8 cellular contexts compared by ENCODE assay signal in the genomic region with DNA sequence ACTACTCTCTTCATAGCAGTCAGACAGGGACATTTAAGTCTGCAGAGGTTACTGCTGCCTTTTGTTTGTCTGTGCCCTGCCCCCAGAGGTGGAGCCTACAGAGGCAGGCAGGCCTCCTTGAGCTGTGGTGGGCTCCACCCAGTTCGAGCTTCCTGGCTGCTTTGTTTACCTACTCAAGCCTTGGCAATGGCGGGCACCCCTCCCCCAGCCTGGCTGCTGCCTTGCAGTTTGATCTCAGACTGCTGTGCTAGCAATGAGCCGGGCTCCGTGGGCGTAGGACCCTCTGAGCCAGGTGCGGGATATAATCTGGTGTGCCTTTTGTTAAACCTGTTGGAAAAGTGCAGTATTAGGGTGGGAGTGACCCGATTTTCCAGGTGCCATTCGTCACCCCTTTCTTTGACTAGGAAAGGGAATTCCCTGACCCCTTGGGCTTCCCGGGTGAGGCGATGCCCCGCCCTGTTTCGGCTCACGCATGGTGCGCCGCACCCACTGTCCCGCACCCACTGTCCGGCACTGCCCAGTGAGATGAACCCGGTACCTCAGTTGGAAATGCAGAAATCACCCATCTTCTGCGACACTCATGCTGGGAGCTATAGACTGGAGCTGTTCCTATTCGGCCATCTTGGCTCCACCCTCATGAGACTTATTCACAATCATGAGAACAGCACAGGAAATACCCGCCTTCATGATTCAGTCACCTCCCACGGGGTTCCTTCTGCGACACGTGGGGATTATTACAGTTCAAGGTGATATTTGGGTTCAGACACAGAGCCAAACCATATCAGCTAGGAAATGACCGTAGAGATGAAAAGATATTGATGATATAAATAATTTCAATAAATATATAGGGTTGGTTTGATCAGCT.
DNase-seq lines count a peak whose midpoint lies in the region; ATAC-seq, FAIRE-seq and TF ChIP-seq lines count a peak whose summit lies in the region.
"Not testable (repeated sequence)": the region's sequence is repeated elsewhere in the genome, so short reads cannot be mapped to it uniquely, and the experiment has no call there.

No MANE protein-coding gene starts in this region.

- H4K20me1 ChIP-seq in HepG2 (ENCODE audit: insufficient read depth, low read length): not testable (repeated sequence)

- not testable (repeated sequence) for H3K27me3 ChIP-seq in HepG2 (ENCODE audit: control insufficient read depth in 1 of 2, insufficient read depth in 2 of 2, low read length in 2 of 2); upper lobe of right lung

- H3K36me3 Mint-ChIP-seq in T-cell (peaks cover 45% of the 10 kb centered on the region), MCF 10A (ENCODE audit: insufficient read depth, unreplicated experiment) (peaks cover 17% of the 10 kb centered on the region)
- peaks cover 45% of the 10 kb centered on the region for H3K36me3 Mint-ChIP-seq in activated CD4-positive, alpha-beta T cell treated with anti-CD3 and anti-CD28 coated beads, Interleukin-2, amount 10 ng/mL, durations not matched to agents 24 days and 14 days (ENCODE audit: low read depth)
- H3K36me3 Mint-ChIP-seq in activated T-cell treated with anti-CD3 and anti-CD28 coated beads, Interleukin-2, amount 50 U/mL, for 72 hours (ENCODE audit: insufficient read depth in 2 of 2): peaks cover 18 to 29% of the 10 kb centered on the region in 2 donors

- FAIRE-seq in HepG2 (lab: Jason Lieb, UNC): not testable (repeated sequence)

- POLR2A ChIA-PET in T-cell (lab: Charles Lee); MCF 10A (lab: Yijun Ruan, JAX); HepG2 (lab: Yijun Ruan, JAX): not testable (repeated sequence)

- H3K9me3 Mint-ChIP-seq in T-cell; activated CD4-positive, alpha-beta T cell treated with anti-CD3 and anti-CD28 coated beads, Interleukin-2, amount 10 ng/mL, durations not matched to agents 24 days and 14 days; activated T-cell treated with anti-CD3 and anti-CD28 coated beads, Interleukin-2, amount 50 U/mL, for 72 hours; MCF 10A (ENCODE audit: unreplicated experiment): not testable (repeated sequence)

- not testable (repeated sequence) for H3K4me1 ChIP-seq in HepG2 (ENCODE audit: insufficient read depth, low read length); upper lobe of right lung

- not testable (repeated sequence) for H3K9me3 ChIP-seq in HepG2 (ENCODE audit: low read length); upper lobe of right lung

- peak overlapping the region; percentile 90 to 91 for H3K27ac Mint-ChIP-seq in T-cell
- H3K27ac Mint-ChIP-seq in activated CD4-positive, alpha-beta T cell treated with anti-CD3 and anti-CD28 coated beads, Interleukin-2, amount 10 ng/mL, durations not matched to agents 24 days and 14 days: peak overlapping the region; percentile 53
- not testable (repeated sequence) for H3K27ac Mint-ChIP-seq in activated T-cell treated with anti-CD3 and anti-CD28 coated beads, Interleukin-2, amount 50 U/mL, for 72 hours; MCF 10A (ENCODE audit: low read depth, unreplicated experiment)

- H3K36me3 ChIP-seq in HepG2 (replicated peaks in 1 of 2; ENCODE audit: control insufficient read depth in 1 of 2, insufficient read depth in 2 of 2, low read length in 2 of 2); upper lobe of right lung: not testable (repeated sequence)

- H2AFZ ChIP-seq in HepG2 (ENCODE audit: low read length): not testable (repeated sequence)

- H3K27ac ChIP-seq in HepG2 (ENCODE audit: extremely low read length, insufficient read depth, low read length); upper lobe of right lung: not testable (repeated sequence)

- DNase-seq in EL (peak; percentile 7), T-cell (peak in 31 of 34 experiments; percentile 2 to 64 (median 35)), MCF 10A (ENCODE audit: unreplicated experiment) (peak; percentile 11), upper lobe of right lung (peak; percentile 60)
- DNase-seq in activated CD4-positive, alpha-beta T cell treated with anti-CD3 and anti-CD28 coated beads, Interleukin-2, amount 10 ng/mL, durations not matched to agents 24 days and 14 days: peak; percentile 62
- peak; percentile 13 to 31 for DNase-seq in activated T-cell treated with anti-CD3 and anti-CD28 coated beads, Interleukin-2, amount 50 U/mL, for 72 hours
- DNase-seq in HepG2 (ENCODE audit: low spot score): not testable (repeated sequence)
- DNase-seq in stimulated activated CD4-positive, alpha-beta T cell treated with anti-CD3 and anti-CD28 coated beads, Interleukin-1b, Interleukin-23, amount 100 ng/mL, for 48 hours: peak; percentile 49

- not testable (repeated sequence) for TF ChIP-seq POLR2A in HepG2 (IDR thresholded peaks at IDR 0.05; ENCODE audit: insufficient read depth in 1 of 2, low read depth in 2 of 2, low read length in 2 of 2)

- peak; percentile 30 to 75 (median 40) for ATAC-seq in T-cell (replicated peaks in 1 of 4)
- peak; percentile 58 to 75 for ATAC-seq in activated T-cell treated with anti-CD3 and anti-CD28 coated beads, Interleukin-2, amount 50 U/mL, for 72 hours (replicated peaks in 1 of 2)
- ATAC-seq in HepG2, upper lobe of right lung: not testable (repeated sequence)

- TF ChIP-seq RAD21 in HepG2 (CRISPR knock-in tag; IDR thresholded peaks at IDR 0.05): not testable (repeated sequence)

- intact Hi-C loops in activated CD4-positive, alpha-beta T cell treated with anti-CD3 and anti-CD28 coated beads, Interleukin-2, amount 10 ng/mL, durations not matched to agents 24 days and 14 days (cut with micrococcal nuclease); MCF 10A (cut with micrococcal nuclease); HepG2 (cut with micrococcal nuclease; ENCODE audit: unreplicated experiment); upper lobe of right lung (cut with DNase I): not testable (repeated sequence)

- not testable (repeated sequence) for TF ChIP-seq CTCF in MCF 10A (IDR thresholded peaks at IDR 0.05; ENCODE audit: unreplicated experiment); HepG2 (CRISPR knock-in tag; IDR thresholded peaks at IDR 0.05); upper lobe of right lung (IDR thresholded peaks at IDR 0.05)

- not testable (repeated sequence) for TF ChIP-seq EP300 in HepG2 (IDR thresholded peaks at IDR 0.05; ENCODE audit: low read depth in 2 of 2, low read length in 2 of 2); HepG2 (CRISPR knock-in tag; IDR thresholded peaks at IDR 0.05; ENCODE audit: borderline replicate concordance)

- H3K79me2 ChIP-seq in HepG2 (ENCODE audit: insufficient read depth, low read length): peaks cover 14% of the 10 kb centered on the region

- H3K4me1 Mint-ChIP-seq in T-cell: peaks cover 50 to 62% (median 54%) of the 10 kb centered on the region in 3 donors
- H3K4me1 Mint-ChIP-seq in activated CD4-positive, alpha-beta T cell treated with anti-CD3 and anti-CD28 coated beads, Interleukin-2, amount 10 ng/mL, durations not matched to agents 24 days and 14 days: peaks cover 21% of the 10 kb centered on the region
- peaks cover 31% of the 10 kb centered on the region for H3K4me1 Mint-ChIP-seq in activated T-cell treated with anti-CD3 and anti-CD28 coated beads, Interleukin-2, amount 50 U/mL, for 72 hours (ENCODE audit: low read depth)
- H3K4me1 Mint-ChIP-seq in MCF 10A (ENCODE audit: insufficient read depth, unreplicated experiment): not testable (repeated sequence)

- in situ Hi-C loops in HepG2 (cut with HindIII; ENCODE audit: extremely low pct_ligation_motif_present, low pct_unique_long_range_greater_than_20kb): not testable (repeated sequence)

- CTCF ChIA-PET in T-cell (lab: Charles Lee); HepG2 (lab: Yijun Ruan, JAX; ENCODE audit: low intra/inter-chr PET ratio, low total read pairs): not testable (repeated sequence)
- CTCF ChIA-PET in MCF 10A (lab: Yijun Ruan, JAX): interaction anchor here (1.5 kb wide), 1 partner anchor 404 kb away, joined by 6 read pairs; no protein-coding TSS in a partner anchor

- WGBS in HepG2 (ENCODE audit: low lambda C conversion rate): 88% methylated on average over 24 of the region's 25 CpGs

- not testable (repeated sequence) for H3K9ac ChIP-seq in HepG2 (ENCODE audit: insufficient read depth, low read depth, low read length)

- not testable (repeated sequence) for H3K4me3 ChIP-seq in HepG2 (replicated peaks in 1 of 3; ENCODE audit: insufficient read depth in 1 of 3, low read depth in 2 of 3, low read length in 3 of 3); upper lobe of right lung

- not testable (repeated sequence) for BruUV-seq in MCF 10A (replicated peaks; lab: Mats Ljungman, UMichigan); HepG2 (replicated peaks; lab: Mats Ljungman, UMichigan)

- not testable (repeated sequence) for H3K27me3 Mint-ChIP-seq in T-cell; activated CD4-positive, alpha-beta T cell treated with anti-CD3 and anti-CD28 coated beads, Interleukin-2, amount 10 ng/mL, durations not matched to agents 24 days and 14 days; activated T-cell treated with anti-CD3 and anti-CD28 coated beads, Interleukin-2, amount 50 U/mL, for 72 hours (ENCODE audit: low read depth); MCF 10A (ENCODE audit: insufficient read depth, unreplicated experiment)

- H3K4me2 ChIP-seq in HepG2 (ENCODE audit: low read depth, low read length): not testable (repeated sequence)

- peak overlapping the region; percentile 29 to 62 (median 59) for H3K4me3 Mint-ChIP-seq in T-cell
- H3K4me3 Mint-ChIP-seq in activated CD4-positive, alpha-beta T cell treated with anti-CD3 and anti-CD28 coated beads, Interleukin-2, amount 10 ng/mL, durations not matched to agents 24 days and 14 days: peak overlapping the region; percentile 32
- H3K4me3 Mint-ChIP-seq in activated T-cell treated with anti-CD3 and anti-CD28 coated beads, Interleukin-2, amount 50 U/mL, for 72 hours: peak overlapping the region in 1 of 2 donors; percentile 27
- not testable (repeated sequence) for H3K4me3 Mint-ChIP-seq in MCF 10A (ENCODE audit: unreplicated experiment)
